ENCODE assay signal across 8 cellular contexts in the genomic region with DNA sequence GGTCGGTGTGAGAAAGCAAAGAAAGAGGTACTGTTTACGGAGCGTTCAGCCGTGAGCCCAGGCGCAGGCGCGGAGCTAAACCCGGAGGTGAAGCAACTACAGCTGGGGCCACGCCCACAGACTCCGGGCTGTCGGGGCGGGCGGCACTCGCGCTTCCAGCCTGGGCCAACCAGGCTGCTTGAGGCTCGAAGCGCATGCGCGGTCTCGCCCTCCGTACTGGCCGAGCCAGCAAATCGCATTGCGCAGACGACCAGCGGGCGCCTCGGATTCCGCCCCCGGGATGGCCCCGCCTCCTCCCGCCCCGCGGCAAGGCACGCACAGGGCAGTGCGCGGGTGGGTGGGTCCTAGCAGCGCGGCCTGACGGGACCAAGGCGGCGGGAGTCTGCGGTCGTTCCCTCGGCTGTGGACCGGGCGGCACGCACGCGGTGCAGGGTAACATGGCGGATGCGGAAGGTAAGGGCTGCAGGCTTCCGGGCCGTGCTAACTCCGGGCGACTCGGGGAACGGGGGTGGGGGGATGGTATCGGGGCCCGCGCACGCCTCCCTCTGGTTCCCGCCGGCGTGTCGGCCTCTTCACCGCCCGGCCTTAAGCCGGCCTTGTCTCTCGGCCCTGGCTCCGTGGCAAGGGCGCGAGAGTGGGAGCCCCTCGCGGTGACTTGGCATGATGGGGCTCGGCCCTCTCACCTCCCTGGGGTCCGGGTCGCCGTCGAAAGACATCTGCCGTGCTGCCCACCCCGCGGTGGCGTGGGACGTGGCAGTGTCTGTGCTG. TPM values are rescaled to one million over a fixed set of nuclear protein-coding genes. Genes with fewer than 3 reads are reported as not detected.
DNase-seq lines count a peak whose midpoint lies in the region; ATAC-seq, FAIRE-seq and TF ChIP-seq lines count a peak whose summit lies in the region.

A gene (plus strand): TSS at position 336 of the 768 bp plus-strand sequence. CDS start 102 bp downstream, at position 438.

- POLR2A ChIA-PET in AG04450 (lab: Yijun Ruan, JAX), result interaction anchor here (0.5 to 0.9 kb wide), 4 partner anchors 14 to 1902 kb away, joined by 3 read pairs; no protein-coding TSS in a partner anchor

- peaks cover 17 to 22% of the 10 kb centered on the region in 2 donors for H3K4me1 Mint-ChIP-seq in immature natural killer cell

- FAIRE-seq in bronchial epithelial cell (lab: Jason Lieb, UNC), result no peak

- peak within 1 kb of the TSS; percentile 72 for H3K4me3 ChIP-seq in AG04450 (ENCODE audit: low read depth, low read length)
- H3K4me3 ChIP-seq in WI38 (ENCODE audit: low read depth, low read length), result peak within 1 kb of the TSS; percentile 67
- H3K4me3 ChIP-seq in bronchial epithelial cell (ENCODE audit: low read depth, low read length), result peak within 1 kb of the TSS; percentile 66
- peak within 1 kb of the TSS; percentile 46 to 82 (median 76) for H3K4me3 ChIP-seq in spleen

- H3K27me3 Mint-ChIP-seq in immature natural killer cell (ENCODE audit: low read depth in 3 of 3), result peaks cover 0 to 6% (median 3%) of the 10 kb centered on the region in 3 donors

- CTCF ChIA-PET in AG04450 (lab: Charles Lee), result interaction anchor here (3.9 kb wide), 1 partner anchor 13 kb away, joined by 24 read pairs; a partner anchor contains a TSS

- WGBS in spleen, 5 donors, result 0 to 59% (median 1%) methylated on average over 41 to 85 of the region's 85 CpGs

- H3K27me3 ChIP-seq in AG04450 (ENCODE audit: control insufficient read depth, insufficient read depth, low read length) (no peaks in the 10 kb centered on the region), bronchial epithelial cell (ENCODE audit: control insufficient read depth, insufficient read depth, low read length) (no peaks in the 10 kb centered on the region), spleen (replicated peaks in 1 of 7) (no peaks in the 10 kb centered on the region)

- H3K9me3 ChIP-seq in AG04450 (ENCODE audit: control insufficient read depth, insufficient read depth, low read length), result no peaks in the 10 kb centered on the region
- no peaks in the 10 kb centered on the region for H3K9me3 ChIP-seq in spleen

- peak within 1 kb of the TSS; percentile 84 to 90 (median 85) for H3K4me3 Mint-ChIP-seq in immature natural killer cell

- TF ChIP-seq CTCF in AG04450 (IDR thresholded peaks at IDR 0.05; ENCODE audit: low read depth, low read length) (0 out of 2 replicates have a peak, but pooled peaks have one; percentile 3), WI38 (IDR thresholded peaks at IDR 0.05; ENCODE audit: low read depth, low read length) (no peak), bronchial epithelial cell (IDR thresholded peaks at IDR 0.05; ENCODE audit: insufficient read depth, low read length, severe bottlenecking) (peak; percentile 9), spleen (IDR thresholded peaks at IDR 0.05 in 8 of 11, conservative IDR thresholded peaks at IDR 0.05 in 3 of 11) (peak in 3 of 11 experiments; percentile 9 to 26 (median 25))

- no peaks in the 10 kb centered on the region for H3K9me3 Mint-ChIP-seq in immature natural killer cell

- peak; percentile 89 for DNase-seq in AG04450 (ENCODE audit: low read depth, low spot score)
- peak; percentile 98 for DNase-seq in NCI-H2227 (lab: John Stamatoyannopoulos, UW; ENCODE audit: unreplicated experiment)
- DNase-seq in bronchial epithelial cell (ENCODE audit: low read depth), result peak; percentile 87
- DNase-seq in immature natural killer cell, result peak; percentile 93 to 96 (median 95)
- DNase-seq in spleen, result peak; percentile 99

- peak; percentile 79 for ATAC-seq in GM18873 (IDR thresholded peaks at IDR 0.05; ENCODE audit: low FRiP score, unreplicated experiment)
- ATAC-seq in HG03139 (IDR thresholded peaks at IDR 0.05; ENCODE audit: unreplicated experiment), result peak; percentile 80

- peaks cover 9% of the 10 kb centered on the region for H3K36me3 ChIP-seq in bronchial epithelial cell (ENCODE audit: control insufficient read depth, insufficient read depth, low read length)
- peaks cover 0 to 29% (median 21%) of the 10 kb centered on the region in 6 donors for H3K36me3 ChIP-seq in spleen

- no peak for TF ChIP-seq POLR2A in spleen (IDR thresholded peaks at IDR 0.05)

- intact Hi-C loops in spleen (cut with DNase I; ENCODE audit: low total_unique reads), result no loop called here

- H3K27ac ChIP-seq in AG04450 (ENCODE audit: low read depth, low read length) (peak within 1 kb of the TSS; percentile 65), spleen (peak within 1 kb of the TSS; percentile 70 to 89 (median 84))

- H3K27ac Mint-ChIP-seq in immature natural killer cell, result peak within 1 kb of the TSS; percentile 73 to 92 (median 92)

- peaks cover 3 to 31% (median 15%) of the 10 kb centered on the region in 6 donors for H3K4me1 ChIP-seq in spleen

- peaks cover 0 to 11% (median 6%) of the 10 kb centered on the region in 3 donors for H3K36me3 Mint-ChIP-seq in immature natural killer cell

RNA-seq across cellular contexts. Expression of the gene that starts here (rescaled TPM):
- polyA plus RNA-seq in AG04450 (2011; rRNA removed), result 41.5 and 50.5 TPM in 2 replicates
- 39.4 and 47.1 TPM in 2 replicates for polyA minus RNA-seq in AG04450 (2011; rRNA and poly(A)+ RNA removed)
- total RNA-seq in bronchial epithelial cell, result 62.1 and 91.1 TPM in 2 replicates
- polyA plus RNA-seq in immature natural killer cell, result 10 to 100 TPM; 21.1 to 35.5 (median 32.3) TPM
- 10 to 100 TPM; 32.0 to 54.4 (median 39.3) TPM for total RNA-seq in spleen
- polyA plus RNA-seq in spleen, result 10 to 100 TPM; 34.0 to 42.7 (median 38.8) TPM

Comparison
In these comparisons a context has a peak if more than half of its experiments do, and no peak if none do; other contexts are left out.
1. Peak in every context shown above with its lines: DNase-seq, ATAC-seq, H3K4me3 ChIP-seq and H3K27ac ChIP-seq.